Comparison of ENCODE assay signal across 1 cellular context in the genomic region with DNA sequence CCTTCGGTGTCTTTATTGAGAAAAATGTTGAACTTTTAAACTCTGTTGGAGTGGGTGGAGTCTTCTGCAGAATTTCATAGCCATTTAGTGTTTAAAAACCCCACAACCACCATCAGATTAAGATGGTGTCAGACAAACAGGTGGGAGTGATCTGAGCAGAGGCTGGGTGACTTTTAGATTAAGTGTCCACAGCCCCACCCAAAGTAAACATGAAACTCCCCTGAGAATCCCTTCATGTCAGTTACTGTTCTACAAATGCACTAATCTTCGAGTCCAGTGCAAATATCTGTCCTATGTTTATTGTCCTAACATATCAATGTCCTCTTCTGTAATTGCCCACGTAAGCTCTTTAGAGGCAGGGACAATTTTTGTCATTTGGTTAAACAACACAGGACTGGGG.
A peak's percentile ranks its signal among the peaks of the same experiment; 100 is the strongest.
TF ChIP-seq lines count a peak whose summit lies in the region.

No MANE protein-coding gene starts in this region.

TF ChIP-seq in HEK293, 187 proteins besides CTCF, POLR2A, EP300 and RAD21 (continued from another document):
- TF ChIP-seq, protein P1, sequence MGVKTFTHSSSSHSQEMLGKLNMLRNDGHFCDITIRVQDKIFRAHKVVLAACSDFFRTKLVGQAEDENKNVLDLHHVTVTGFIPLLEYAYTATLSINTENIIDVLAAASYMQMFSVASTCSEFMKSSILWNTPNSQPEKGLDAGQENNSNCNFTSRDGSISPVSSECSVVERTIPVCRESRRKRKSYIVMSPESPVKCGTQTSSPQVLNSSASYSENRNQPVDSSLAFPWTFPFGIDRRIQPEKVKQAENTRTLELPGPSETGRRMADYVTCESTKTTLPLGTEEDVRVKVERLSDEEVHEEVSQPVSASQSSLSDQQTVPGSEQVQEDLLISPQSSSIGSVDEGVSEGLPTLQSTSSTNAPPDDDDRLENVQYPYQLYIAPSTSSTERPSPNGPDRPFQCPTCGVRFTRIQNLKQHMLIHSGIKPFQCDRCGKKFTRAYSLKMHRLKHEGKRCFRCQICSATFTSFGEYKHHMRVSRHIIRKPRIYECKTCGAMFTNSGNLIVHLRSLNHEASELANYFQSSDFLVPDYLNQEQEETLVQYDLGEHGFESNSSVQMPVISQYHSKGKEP (tag by site-specific recombination; IDR thresholded peaks at IDR 0.05), result peak; percentile 76
- TF ChIP-seq ZBTB7A (tag by site-specific recombination; IDR thresholded peaks at IDR 0.05; ENCODE audit: low read depth) (no peak), ZNF629 (tag by site-specific recombination; IDR thresholded peaks at IDR 0.05) (0 out of 2 replicates have a peak, but pooled peaks have one; percentile 20), ZNF202 (tag by site-specific recombination; IDR thresholded peaks at IDR 0.05; ENCODE audit: borderline replicate concordance) (no peak), ZNF133 (tag by site-specific recombination; IDR thresholded peaks at IDR 0.05) (no peak), ZFHX2 (tag by site-specific recombination; conservative IDR thresholded peaks at IDR 0.05) (peak; percentile 29; the same call in 1 of the 2 replicates), OSR2 (tag by site-specific recombination; IDR thresholded peaks at IDR 0.05) (peak; percentile 70), FEZF1 (tag by site-specific recombination; IDR thresholded peaks at IDR 0.05) (peak; percentile 40; the same call in 1 of the 2 replicates), ZNF837 (tag by site-specific recombination; IDR thresholded peaks at IDR 0.05) (no peak), ZNF530 (tag by site-specific recombination; IDR thresholded peaks at IDR 0.05; ENCODE audit: low read depth) (no peak), ZNF24 (tag by site-specific recombination; IDR thresholded peaks at IDR 0.05) (no peak), ZNF214 (tag by site-specific recombination; IDR thresholded peaks at IDR 0.05; ENCODE audit: borderline replicate concordance) (no peak), ZNF138 (tag by site-specific recombination; IDR thresholded peaks at IDR 0.05; ENCODE audit: borderline replicate concordance) (no peak), ZNF248 (tag by site-specific recombination; IDR thresholded peaks at IDR 0.05) (no peak), ZNF843 (tag by site-specific recombination; IDR thresholded peaks at IDR 0.05) (no peak), TCF7L2 (IDR thresholded peaks at IDR 0.05; ENCODE audit: borderline replicate concordance, low read depth, low read length) (no peak), WT1 (tag by site-specific recombination; IDR thresholded peaks at IDR 0.05) (peak; percentile 90), MZF1 (tag by site-specific recombination; IDR thresholded peaks at IDR 0.05; ENCODE audit: borderline replicate concordance) (peak; percentile 56; the same call in 1 of the 2 replicates), ZNF48 (tag by site-specific recombination; IDR thresholded peaks at IDR 0.05) (no peak), OVOL3 (tag by site-specific recombination; IDR thresholded peaks at IDR 0.05) (peak; percentile 14; the same call in 1 of the 2 replicates), PRDM6 (tag by site-specific recombination; IDR thresholded peaks at IDR 0.05) (peak; percentile 87), IKZF3 (tag by site-specific recombination; IDR thresholded peaks at IDR 0.05) (peak; percentile 20; the same call in 1 of the 2 replicates), GLI2 (tag by site-specific recombination; IDR thresholded peaks at IDR 0.05; ENCODE audit: borderline replicate concordance, low read depth) (0 out of 2 replicates have a peak, but pooled peaks have one; percentile 13), ZFP37 (tag by site-specific recombination; IDR thresholded peaks at IDR 0.05) (no peak), ZNF354C (tag by site-specific recombination; IDR thresholded peaks at IDR 0.05; ENCODE audit: borderline replicate concordance, low read depth) (no peak), ZSCAN16 (tag by site-specific recombination; IDR thresholded peaks at IDR 0.05) (no peak), KLF8 (tag by site-specific recombination; IDR thresholded peaks at IDR 0.05) (no peak), ZNF155 (tag by site-specific recombination; IDR thresholded peaks at IDR 0.05) (no peak), ZNF16 (tag by site-specific recombination; IDR thresholded peaks at IDR 0.05; ENCODE audit: low read depth) (no peak), ZNF747 (tag by site-specific recombination; IDR thresholded peaks at IDR 0.05) (no peak), ZNF624 (tag by site-specific recombination; IDR thresholded peaks at IDR 0.05) (no peak), KLF17 (tag by site-specific recombination; IDR thresholded peaks at IDR 0.05) (peak; percentile 93), KLF1 (tag by site-specific recombination; IDR thresholded peaks at IDR 0.05) (peak; percentile 91), ZNF560 (tag by site-specific recombination; IDR thresholded peaks at IDR 0.05; ENCODE audit: borderline replicate concordance) (no peak), SETDB1 (IDR thresholded peaks at IDR 0.05; ENCODE audit: insufficient read length, low read length) (no peak), ZNF654 (tag by site-specific recombination; IDR thresholded peaks at IDR 0.05; ENCODE audit: low read depth) (no peak)
- TF ChIP-seq, protein P2, sequence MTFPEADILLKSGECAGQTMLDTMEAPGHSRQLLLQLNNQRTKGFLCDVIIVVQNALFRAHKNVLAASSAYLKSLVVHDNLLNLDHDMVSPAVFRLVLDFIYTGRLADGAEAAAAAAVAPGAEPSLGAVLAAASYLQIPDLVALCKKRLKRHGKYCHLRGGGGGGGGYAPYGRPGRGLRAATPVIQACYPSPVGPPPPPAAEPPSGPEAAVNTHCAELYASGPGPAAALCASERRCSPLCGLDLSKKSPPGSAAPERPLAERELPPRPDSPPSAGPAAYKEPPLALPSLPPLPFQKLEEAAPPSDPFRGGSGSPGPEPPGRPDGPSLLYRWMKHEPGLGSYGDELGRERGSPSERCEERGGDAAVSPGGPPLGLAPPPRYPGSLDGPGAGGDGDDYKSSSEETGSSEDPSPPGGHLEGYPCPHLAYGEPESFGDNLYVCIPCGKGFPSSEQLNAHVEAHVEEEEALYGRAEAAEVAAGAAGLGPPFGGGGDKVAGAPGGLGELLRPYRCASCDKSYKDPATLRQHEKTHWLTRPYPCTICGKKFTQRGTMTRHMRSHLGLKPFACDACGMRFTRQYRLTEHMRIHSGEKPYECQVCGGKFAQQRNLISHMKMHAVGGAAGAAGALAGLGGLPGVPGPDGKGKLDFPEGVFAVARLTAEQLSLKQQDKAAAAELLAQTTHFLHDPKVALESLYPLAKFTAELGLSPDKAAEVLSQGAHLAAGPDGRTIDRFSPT (tag by site-specific recombination; IDR thresholded peaks at IDR 0.05), result no peak
- TF ChIP-seq, protein P3, sequence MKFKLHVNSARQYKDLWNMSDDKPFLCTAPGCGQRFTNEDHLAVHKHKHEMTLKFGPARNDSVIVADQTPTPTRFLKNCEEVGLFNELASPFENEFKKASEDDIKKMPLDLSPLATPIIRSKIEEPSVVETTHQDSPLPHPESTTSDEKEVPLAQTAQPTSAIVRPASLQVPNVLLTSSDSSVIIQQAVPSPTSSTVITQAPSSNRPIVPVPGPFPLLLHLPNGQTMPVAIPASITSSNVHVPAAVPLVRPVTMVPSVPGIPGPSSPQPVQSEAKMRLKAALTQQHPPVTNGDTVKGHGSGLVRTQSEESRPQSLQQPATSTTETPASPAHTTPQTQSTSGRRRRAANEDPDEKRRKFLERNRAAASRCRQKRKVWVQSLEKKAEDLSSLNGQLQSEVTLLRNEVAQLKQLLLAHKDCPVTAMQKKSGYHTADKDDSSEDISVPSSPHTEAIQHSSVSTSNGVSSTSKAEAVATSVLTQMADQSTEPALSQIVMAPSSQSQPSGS (tag by site-specific recombination; IDR thresholded peaks at IDR 0.05; ENCODE audit: low read depth), result no peak
- TF ChIP-seq, protein P4, sequence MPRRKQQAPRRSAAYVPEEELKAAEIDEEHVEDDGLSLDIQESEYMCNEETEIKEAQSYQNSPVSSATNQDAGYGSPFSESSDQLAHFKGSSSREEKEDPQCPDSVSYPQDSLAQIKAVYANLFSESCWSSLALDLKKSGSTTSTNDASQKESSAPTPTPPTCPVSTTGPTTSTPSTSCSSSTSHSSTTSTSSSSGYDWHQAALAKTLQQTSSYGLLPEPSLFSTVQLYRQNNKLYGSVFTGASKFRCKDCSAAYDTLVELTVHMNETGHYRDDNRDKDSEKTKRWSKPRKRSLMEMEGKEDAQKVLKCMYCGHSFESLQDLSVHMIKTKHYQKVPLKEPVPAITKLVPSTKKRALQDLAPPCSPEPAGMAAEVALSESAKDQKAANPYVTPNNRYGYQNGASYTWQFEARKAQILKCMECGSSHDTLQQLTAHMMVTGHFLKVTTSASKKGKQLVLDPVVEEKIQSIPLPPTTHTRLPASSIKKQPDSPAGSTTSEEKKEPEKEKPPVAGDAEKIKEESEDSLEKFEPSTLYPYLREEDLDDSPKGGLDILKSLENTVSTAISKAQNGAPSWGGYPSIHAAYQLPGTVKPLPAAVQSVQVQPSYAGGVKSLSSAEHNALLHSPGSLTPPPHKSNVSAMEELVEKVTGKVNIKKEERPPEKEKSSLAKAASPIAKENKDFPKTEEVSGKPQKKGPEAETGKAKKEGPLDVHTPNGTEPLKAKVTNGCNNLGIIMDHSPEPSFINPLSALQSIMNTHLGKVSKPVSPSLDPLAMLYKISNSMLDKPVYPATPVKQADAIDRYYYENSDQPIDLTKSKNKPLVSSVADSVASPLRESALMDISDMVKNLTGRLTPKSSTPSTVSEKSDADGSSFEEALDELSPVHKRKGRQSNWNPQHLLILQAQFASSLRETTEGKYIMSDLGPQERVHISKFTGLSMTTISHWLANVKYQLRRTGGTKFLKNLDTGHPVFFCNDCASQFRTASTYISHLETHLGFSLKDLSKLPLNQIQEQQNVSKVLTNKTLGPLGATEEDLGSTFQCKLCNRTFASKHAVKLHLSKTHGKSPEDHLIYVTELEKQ (tag by site-specific recombination; IDR thresholded peaks at IDR 0.05; ENCODE audit: borderline replicate concordance), result no peak
